In the genomic region with DNA sequence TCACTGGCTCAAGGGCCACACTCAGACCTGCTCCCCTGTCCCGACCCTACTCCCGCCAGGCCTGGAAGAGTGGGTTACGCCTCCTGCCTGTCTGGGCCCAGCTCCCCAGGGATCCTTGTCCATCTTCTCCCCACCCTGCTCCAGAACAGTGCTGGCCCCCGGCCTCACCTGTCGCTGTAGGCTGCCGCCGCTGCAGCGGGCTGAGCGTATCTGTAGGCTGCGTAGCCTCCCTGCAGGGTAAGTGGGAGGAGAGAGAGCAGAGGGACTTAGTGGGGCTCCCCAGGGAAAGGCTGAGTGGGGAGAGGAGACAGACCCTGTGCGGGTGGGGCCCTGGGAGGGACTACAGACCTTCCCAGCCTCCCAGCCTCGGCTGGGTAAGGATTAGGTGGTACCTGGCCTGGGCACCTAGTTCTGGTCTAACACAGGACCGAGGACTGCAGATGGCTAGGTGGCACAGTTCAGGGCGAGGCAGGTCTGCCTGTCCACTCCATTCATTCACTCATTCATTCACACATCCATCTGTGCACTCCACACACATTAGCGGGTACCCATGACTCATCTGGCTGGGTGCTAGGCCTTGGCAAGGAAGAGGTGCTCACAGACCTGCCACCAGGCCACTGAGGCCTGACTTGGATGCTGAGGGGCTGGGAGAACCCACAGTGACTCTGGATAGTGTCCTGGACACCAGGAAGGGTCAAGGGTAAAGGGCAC, we compare ENCODE assay signal across 2 cellular contexts.
TF ChIP-seq lines count a peak whose summit lies in the region.

No MANE protein-coding gene starts in this region.

TF ChIP-seq in A549, 52 proteins besides CTCF, POLR2A, EP300 and RAD21:
- TF ChIP-seq FOSL2 (IDR thresholded peaks at IDR 0.05) (no peak), FOSL2 (CRISPR knock-in tag; IDR thresholded peaks at IDR 0.05) (peak; percentile 15; the same call in 1 of the 2 replicates), HOXB13 (CRISPR knock-in tag; IDR thresholded peaks at IDR 0.05; ENCODE audit: low read depth) (no peak), MYC (IDR thresholded peaks at IDR 0.05; ENCODE audit: borderline replicate concordance, low read length) (no peak), GATA3 (IDR thresholded peaks at IDR 0.05; ENCODE audit: borderline replicate concordance) (no peak), TFCP2L1 (CRISPR knock-in tag; IDR thresholded peaks at IDR 0.05) (no peak)
TF ChIP-seq in A549: peak in this region for 1.

TF ChIP-seq in IMR-90, 13 proteins besides CTCF, POLR2A, EP300 and RAD21:
- TF ChIP-seq RFX5 (IDR thresholded peaks at IDR 0.05; ENCODE audit: low read depth, low read length) (no peak), USF2 (IDR thresholded peaks at IDR 0.05; ENCODE audit: low read depth, low read length) (no peak), CEBPB (IDR thresholded peaks at IDR 0.05; ENCODE audit: low read depth, low read length) (no peak), MXI1 (IDR thresholded peaks at IDR 0.05; ENCODE audit: borderline replicate concordance, low read depth, low read length) (no peak), ELK1 (IDR thresholded peaks at IDR 0.05; ENCODE audit: borderline replicate concordance, low read depth, low read length) (no peak), MAZ (IDR thresholded peaks at IDR 0.05; ENCODE audit: borderline replicate concordance, low read depth, low read length) (no peak), BHLHE40 (IDR thresholded peaks at IDR 0.05; ENCODE audit: low read depth, low read length) (no peak), SMC3 (IDR thresholded peaks at IDR 0.05; ENCODE audit: low read depth, low read length) (no peak), NFE2L2 (IDR thresholded peaks at IDR 0.05; ENCODE audit: low read depth, low read length) (no peak), FOS (IDR thresholded peaks at IDR 0.05; ENCODE audit: low read depth, low read length) (no peak), RCOR1 (IDR thresholded peaks at IDR 0.05; ENCODE audit: insufficient replicate concordance, low read length) (no peak), MAFK (IDR thresholded peaks at IDR 0.05; ENCODE audit: low read depth, low read length) (no peak), CHD1 (IDR thresholded peaks at IDR 0.05; ENCODE audit: low read depth, low read length) (no peak)
